10 cellular contexts compared by ENCODE assay signal in genomic region chr3:186824430-186825139, GRCh38.
A peak's percentile ranks its signal among the peaks of the same experiment; 100 is the strongest.
DNase-seq lines count a peak whose midpoint lies in the region; ATAC-seq and TF ChIP-seq lines count a peak whose summit lies in the region.
"Had no signal": no experiment of that assay in that cellular context is flagged by ENCODE, and none has a peak within 500 bp of the region (broad histone marks: within the 10 kb centered on the region; RNA-seq: fewer than 3 reads in every experiment).

No MANE protein-coding gene starts in this region.

- ATAC-seq in GM21381 (IDR thresholded peaks at IDR 0.05; ENCODE audit: unreplicated experiment) (no peak), HG02798 (IDR thresholded peaks at IDR 0.05; ENCODE audit: poor library complexity, unreplicated experiment) (no peak)

- H3K4me2 ChIP-seq in OCI-LY3 (ENCODE audit: low read length) = peak overlapping the region; percentile 98

- CTCF ChIA-PET in AG04449 (lab: Yijun Ruan, JAX) = interaction anchor here (0.8 to 6.0 kb wide), 6 partner anchors 34 to 891 kb away, joined by 3 to 45 read pairs (median 3); no protein-coding TSS in a partner anchor
- CTCF ChIA-PET in HEK293 (lab: Yijun Ruan, JAX) = interaction anchor here (0.6 kb wide), 3 partner anchors 27 to 347 kb away, joined by 3 read pairs; no protein-coding TSS in a partner anchor

- H3K4me1 ChIP-seq in HEK293 (ENCODE audit: control insufficient read depth, insufficient read depth, low read length) = no peaks in the 10 kb centered on the region
- peaks cover 32% of the 10 kb centered on the region for H3K4me1 ChIP-seq in OCI-LY3 (ENCODE audit: low read length)
- H3K4me1 ChIP-seq: SJCRH30 had no signal

- H3K4me3 ChIP-seq in AG04449 (ENCODE audit: low read depth, low read length) (peak overlapping the region; percentile 29; the same call in 1 of the 2 replicates), HEK293 (ENCODE audit: low read depth, low read length) (no peak overlapping the region), OCI-LY3 (ENCODE audit: low read length) (peak overlapping the region; percentile 84)
- H3K4me3 ChIP-seq: SJCRH30 had no signal

- H3K79me2 ChIP-seq in OCI-LY3 (ENCODE audit: low read length) = peaks cover 9% of the 10 kb centered on the region

- H3K27me3 ChIP-seq in OCI-LY3 (ENCODE audit: low read depth, low read length) = peaks cover 17% of the 10 kb centered on the region

- no peaks in the 10 kb centered on the region for H4K20me1 ChIP-seq in OCI-LY3 (ENCODE audit: insufficient read depth, low read length)

- TF ChIP-seq CTCF in AG04449 (IDR thresholded peaks at IDR 0.05; ENCODE audit: insufficient read depth, low read length, missing control alignments) (no peak), HEK293 (tag by site-specific recombination; IDR thresholded peaks at IDR 0.05) (no peak), OCI-LY3 (IDR thresholded peaks at IDR 0.05; ENCODE audit: low read depth, low read length) (no peak)

- peak overlapping the region; percentile 22; the same call in 1 of the 2 replicates for H2AFZ ChIP-seq in OCI-LY3 (ENCODE audit: low read depth, low read length)

- H3K36me3 ChIP-seq in HEK293 (ENCODE audit: control insufficient read depth in 2 of 2, insufficient read depth in 1 of 2, low read length in 2 of 2) (no peaks in the 10 kb centered on the region), OCI-LY3 (replicated peaks; ENCODE audit: low read depth, low read length) (no peaks in the 10 kb centered on the region)
- H3K36me3 ChIP-seq: SJCRH30 had no signal

- DNase-seq in AG04449 (ENCODE audit: low read depth, low spot score) = no peak
- DNase-seq in islet precursor cell = peak; percentile 65
- DNase-seq in NCI-H446 (lab: John Stamatoyannopoulos, UW) = no peak
- no peak for DNase-seq in KG1 (lab: John Stamatoyannopoulos, UW)
- DNase-seq: NCI-H1930 had no signal

- peak overlapping the region; percentile 80 for H3K9ac ChIP-seq in OCI-LY3 (ENCODE audit: low read length)

- POLR2A ChIA-PET in AG04449 (lab: Yijun Ruan, JAX) = interaction anchor here (2.4 kb wide), 1 partner anchor 41 kb away, joined by 14 read pairs; the partner anchor contains the start of gene EIF4A2
- POLR2A ChIA-PET in HEK293 (lab: Yijun Ruan, JAX) = interaction anchor here (1.3 kb wide), 2 partner anchors 16 to 41 kb away, joined by 3 to 5 read pairs; partner anchors contain the start of gene EIF4A2

- H3K9me3 ChIP-seq in HEK293 (ENCODE audit: control insufficient read depth, insufficient read depth, low read depth, low read length) (no peaks in the 10 kb centered on the region), OCI-LY3 (ENCODE audit: insufficient read depth, low read length) (no peaks in the 10 kb centered on the region)
- H3K9me3 ChIP-seq: SJCRH30 had no signal

- H3K27ac ChIP-seq in HEK293 (ENCODE audit: extremely low read depth, low read depth, low read length) = no peak overlapping the region
- H3K27ac ChIP-seq in OCI-LY3 (ENCODE audit: low read length) = no peak overlapping the region
- H3K27ac ChIP-seq: SJCRH30 had no signal

TF ChIP-seq in HEK293, 187 proteins besides CTCF, POLR2A, EP300 and RAD21:
- peak; percentile 56 for TF ChIP-seq EGR2 (tag by site-specific recombination; IDR thresholded peaks at IDR 0.05; ENCODE audit: low read depth)
- no peak for TF ChIP-seq ZNF132 (tag by site-specific recombination; IDR thresholded peaks at IDR 0.05; ENCODE audit: borderline replicate concordance)
- 0 out of 2 replicates have a peak, but pooled peaks have one; percentile 20 for TF ChIP-seq ZNF423 (tag by site-specific recombination; IDR thresholded peaks at IDR 0.05)
- TF ChIP-seq ZFHX2 (tag by site-specific recombination; conservative IDR thresholded peaks at IDR 0.05) = peak; percentile 76
- TF ChIP-seq SCRT2 (tag by site-specific recombination; IDR thresholded peaks at IDR 0.05) = no peak
- peak; percentile 86 for TF ChIP-seq ZIC2 (tag by site-specific recombination; IDR thresholded peaks at IDR 0.05)
- peak; percentile 29 for TF ChIP-seq SP2 (tag by site-specific recombination; IDR thresholded peaks at IDR 0.05)
- TF ChIP-seq ZNF670 (tag by site-specific recombination; IDR thresholded peaks at IDR 0.05; ENCODE audit: low read depth) = no peak
TF ChIP-seq in HEK293: peak in this region for 5.
